ENCODE assay signal across 13 cellular contexts in genomic region chr20:63859166-63859699, GRCh38. TPM values are rescaled to one million over a fixed set of nuclear protein-coding genes. Genes with fewer than 3 reads are reported as not detected.
A peak's percentile ranks its signal among the peaks of the same experiment; 100 is the strongest.
DNase-seq lines count a peak whose midpoint lies in the region; ATAC-seq, FAIRE-seq and TF ChIP-seq lines count a peak whose summit lies in the region.
"Had no signal": no experiment of that assay in that cellular context is flagged by ENCODE, and none has a peak within 500 bp of the region (broad histone marks: within the 10 kb centered on the region; RNA-seq: fewer than 3 reads in every experiment).

No MANE protein-coding gene starts in this region.

- H3K4me3 ChIP-seq in AG04450 (ENCODE audit: low read depth, low read length), result no peak overlapping the region
- H3K4me3 ChIP-seq in neural progenitor cell, result no peak overlapping the region
- H3K4me3 ChIP-seq in MG63, result no peak overlapping the region

- peaks cover 40% of the 10 kb centered on the region for H3F3A ChIP-seq in neural progenitor cell (ENCODE audit: low read depth)

- ATAC-seq in effector memory CD8-positive, alpha-beta T cell (replicated peaks), result no peak

- H3K9me3 ChIP-seq in AG04450 (ENCODE audit: control insufficient read depth, insufficient read depth, low read length), result no peaks in the 10 kb centered on the region; the same call in 1 of the 2 replicates
- no peaks in the 10 kb centered on the region for H3K9me3 ChIP-seq in neural progenitor cell (ENCODE audit: low read depth)
- H3K9me3 ChIP-seq in MG63, result no peaks in the 10 kb centered on the region

- H3K36me3 ChIP-seq in neural progenitor cell, result no peaks in the 10 kb centered on the region
- H3K36me3 ChIP-seq in MG63, result peaks cover 24% of the 10 kb centered on the region

- TF ChIP-seq CTCF in AG04450 (IDR thresholded peaks at IDR 0.05; ENCODE audit: low read depth, low read length), result no peak
- TF ChIP-seq CTCF in neural progenitor cell (IDR thresholded peaks at IDR 0.05), result no peak

- H3K27ac ChIP-seq in AG04450 (ENCODE audit: low read depth, low read length) (peak overlapping the region; percentile 31), neural progenitor cell (peak overlapping the region; percentile 20)
- H3K27ac ChIP-seq: KMS-11 had no signal

- CTCF ChIA-PET in AG04450 (lab: Charles Lee), result interaction anchor here (0.7 to 1.0 kb wide), 3 partner anchors 12 to 84 kb away, joined by 3 to 4 read pairs (median 3); no protein-coding TSS in a partner anchor

- H3K9me3 Mint-ChIP-seq in effector memory CD8-positive, alpha-beta T cell, result no peaks in the 10 kb centered on the region
- H3K9me3 Mint-ChIP-seq in neural progenitor cell, result no peaks in the 10 kb centered on the region

- H3K36me3 Mint-ChIP-seq in effector memory CD8-positive, alpha-beta T cell (ENCODE audit: insufficient read depth), result peaks cover 18% of the 10 kb centered on the region
- peaks cover 2% of the 10 kb centered on the region for H3K36me3 Mint-ChIP-seq in neural progenitor cell

- DNase-seq in AG04450 (ENCODE audit: low read depth, low spot score), result no peak
- no peak for DNase-seq in HTR-8/SVneo (ENCODE audit: insufficient read length, low spot score)
- no peak for DNase-seq in effector memory CD8-positive, alpha-beta T cell
- no peak for DNase-seq in neural progenitor cell (ENCODE audit: low spot score)
- DNase-seq in SHP77 treated with DMSO at 0.1 percent for 48 hours (lab: John Stamatoyannopoulos, UW), result no peak
- no peak for DNase-seq in NCI-H526 treated with DMSO at 0.1 percent for 48 hours (lab: John Stamatoyannopoulos, UW)
- DNase-seq in MG63, result no peak
- no peak for DNase-seq in stimulated activated CD4-positive, alpha-beta T cell treated with anti-CD3 and anti-CD28 coated beads, Interleukin-12 subunit alpha, Interleukin-12 subunit beta, amount 100 ng/mL, for 4 hours
- DNase-seq: NCI-H226, nucleus accumbens, RPMI8226 had no signal

- H3K27me3 ChIP-seq in AG04450 (ENCODE audit: control insufficient read depth, insufficient read depth, low read length) (no peaks in the 10 kb centered on the region), neural progenitor cell (no peaks in the 10 kb centered on the region), MG63 (no peaks in the 10 kb centered on the region)

- H3K9ac ChIP-seq in neural progenitor cell, result peak overlapping the region; percentile 22
- H3K9ac ChIP-seq: KMS-11 had no signal

- H3K27ac Mint-ChIP-seq in effector memory CD8-positive, alpha-beta T cell, result peak overlapping the region in 1 of 2 donors; percentile 31
- no peak overlapping the region for H3K27ac Mint-ChIP-seq in neural progenitor cell

- H3K27me3 Mint-ChIP-seq in effector memory CD8-positive, alpha-beta T cell, result no peaks in the 10 kb centered on the region
- peaks cover 4% of the 10 kb centered on the region for H3K27me3 Mint-ChIP-seq in neural progenitor cell (ENCODE audit: insufficient read depth, low read depth)

- POLR2A ChIA-PET in AG04450 (lab: Yijun Ruan, JAX), result interaction anchor here (0.6 to 1.4 kb wide), 2 partner anchors 9 to 12 kb away, joined by 3 to 4 read pairs; no protein-coding TSS in a partner anchor

- H2AFZ ChIP-seq in neural progenitor cell (replicated peaks), result no peak overlapping the region

- peak overlapping the region; percentile 65 for H3K4me2 ChIP-seq in neural progenitor cell
- H3K4me2 ChIP-seq: KMS-11 had no signal

- FAIRE-seq in HTR-8/SVneo (lab: Jason Lieb, UNC), result peak; percentile 51

- peaks cover 25 to 29% of the 10 kb centered on the region in 2 donors for H3K4me1 Mint-ChIP-seq in effector memory CD8-positive, alpha-beta T cell (ENCODE audit: low read depth in 2 of 2)
- H3K4me1 Mint-ChIP-seq in neural progenitor cell, result peaks cover 44% of the 10 kb centered on the region

- H4K20me1 ChIP-seq in neural progenitor cell (ENCODE audit: low read depth), result no peaks in the 10 kb centered on the region

- peaks cover 35% of the 10 kb centered on the region for H3K4me1 ChIP-seq in neural progenitor cell

- peak overlapping the region; percentile 44 to 46 for H3K4me3 Mint-ChIP-seq in effector memory CD8-positive, alpha-beta T cell
- H3K4me3 Mint-ChIP-seq in neural progenitor cell, result peak overlapping the region; percentile 65

- no peaks in the 10 kb centered on the region for H3K79me2 ChIP-seq in neural progenitor cell (ENCODE audit: low read depth)

RNA-seq across cellular contexts. Expression of gene ABHD16B, which starts 2.1 kb away (rescaled TPM):
- polyA plus RNA-seq in AG04450 (2011; rRNA removed), result not detected in 2 replicates
- polyA minus RNA-seq in AG04450 (2011; rRNA and poly(A)+ RNA removed), result not detected in 2 replicates
- not detected in 2 replicates for total RNA-seq in neural progenitor cell (ENCODE audit: low replicate concordance)
- total RNA-seq in MG63 (2014; rRNA removed; shearing (Covaris generic); ENCODE audit: low replicate concordance), result not detected in 2 replicates
- total RNA-seq: dermis blood vessel endothelial cell had no signal

RNA-seq across cellular contexts. Expression of gene TPD52L2, which starts 5.8 kb away (rescaled TPM):
- polyA plus RNA-seq in AG04450 (2011; rRNA removed), result 202 and 219 TPM in 2 replicates
- 103 and 111 TPM in 2 replicates for polyA minus RNA-seq in AG04450 (2011; rRNA and poly(A)+ RNA removed)
- total RNA-seq in neural progenitor cell (ENCODE audit: low replicate concordance), result 66.6 and 80.1 TPM in 2 replicates
- total RNA-seq in MG63 (2014; rRNA removed; shearing (Covaris generic); ENCODE audit: low replicate concordance), result 185 and 192 TPM in 2 replicates

RNA-seq across cellular contexts. Expression of gene ZBTB46, which starts 28.2 kb away (rescaled TPM):
- polyA plus RNA-seq in AG04450 (2011; rRNA removed), result 2.0 and 2.8 TPM in 2 replicates
- polyA minus RNA-seq in AG04450 (2011; rRNA and poly(A)+ RNA removed), result 9.7 and 13.5 TPM in 2 replicates
- 8.1 and 13.9 TPM in 2 replicates for total RNA-seq in neural progenitor cell (ENCODE audit: low replicate concordance)
- total RNA-seq in MG63 (2014; rRNA removed; shearing (Covaris generic); ENCODE audit: low replicate concordance), result 5.5 and 15.9 TPM in 2 replicates

RNA-seq across cellular contexts. Expression of gene DNAJC5, which starts 35.7 kb away (rescaled TPM):
- polyA plus RNA-seq in AG04450 (2011; rRNA removed), result 36.7 and 40.9 TPM in 2 replicates
- polyA minus RNA-seq in AG04450 (2011; rRNA and poly(A)+ RNA removed), result 52.0 and 63.4 TPM in 2 replicates
- 17.2 and 37.9 TPM in 2 replicates for total RNA-seq in neural progenitor cell (ENCODE audit: low replicate concordance)
- total RNA-seq in MG63 (2014; rRNA removed; shearing (Covaris generic); ENCODE audit: low replicate concordance), result 69.3 and 92.0 TPM in 2 replicates
